Comparison of ENCODE assay signal across 1 cellular context in the genomic region with DNA sequence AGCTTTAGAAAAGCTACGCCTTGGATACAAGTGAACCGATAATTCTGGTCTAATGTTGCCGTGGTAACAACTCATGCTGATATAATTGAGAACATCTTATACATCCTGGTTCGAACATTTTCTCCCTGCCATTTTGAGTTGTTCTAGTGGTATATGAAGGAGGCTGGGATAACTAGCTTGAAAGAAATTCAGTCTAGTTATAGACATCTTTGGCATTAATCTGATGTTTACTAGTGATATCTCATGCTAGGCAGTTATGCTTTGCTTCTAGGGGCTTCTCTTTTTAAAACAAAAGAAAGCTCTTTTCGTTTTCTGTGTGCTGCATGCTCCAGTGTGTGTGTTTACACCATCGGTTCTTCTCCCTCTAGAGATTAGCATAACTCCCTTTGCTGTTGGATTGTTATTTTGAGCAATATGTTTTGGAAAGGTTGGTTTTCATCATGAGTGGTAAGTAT.
TF ChIP-seq lines count a peak whose summit lies in the region.

No MANE protein-coding gene starts in this region.

TF ChIP-seq in SK-N-SH treated with all-trans-retinoic acid at 6 μM for 48 hours, 23 proteins besides CTCF, POLR2A, EP300 and RAD21 (continued from another document):
- TF ChIP-seq RARB (CRISPR knock-in tag; IDR thresholded peaks at IDR 0.05) (no peak), BACH2 (CRISPR knock-in tag; IDR thresholded peaks at IDR 0.05; ENCODE audit: borderline replicate concordance) (no peak), CSDC2 (CRISPR knock-in tag; IDR thresholded peaks at IDR 0.05) (no peak), TSHZ2 (CRISPR knock-in tag; IDR thresholded peaks at IDR 0.05) (no peak), ISL1 (CRISPR knock-in tag; IDR thresholded peaks at IDR 0.05) (no peak), CREB5 (CRISPR knock-in tag; IDR thresholded peaks at IDR 0.05; ENCODE audit: low read depth) (no peak), ESRRG (CRISPR knock-in tag; IDR thresholded peaks at IDR 0.05) (no peak)
